ENCODE assay signal across 14 cellular contexts in genomic region chr2:176583530-176584101, GRCh38.
DNase-seq lines count a peak whose midpoint lies in the region; ATAC-seq, FAIRE-seq and TF ChIP-seq lines count a peak whose summit lies in the region.
"Had no signal": no experiment of that assay in that cellular context is flagged by ENCODE, and none has a peak within 500 bp of the region (broad histone marks: within the 10 kb centered on the region; RNA-seq: fewer than 3 reads in every experiment).

No MANE protein-coding gene starts in this region.

- peak; percentile 69 for DNase-seq in H4 (ENCODE audit: low spot score)
- peak; percentile 96 for DNase-seq in endothelial cell of umbilical vein (ENCODE audit: low read depth, low spot score)
- DNase-seq in renal cortical epithelial cell (ENCODE audit: low read depth) = peak; percentile 84
- DNase-seq in Caco-2 = no peak
- no peak for DNase-seq in T-helper 2 cell treated with Interferon-gamma antibody and Interleukin-4, amounts not matched to agents 5 μg/mL and 100 μg/mL, for 36 hours (ENCODE audit: low spot score)
- DNase-seq in GM10266 (ENCODE audit: extremely low spot score) = no peak
- DNase-seq: activated T-cell treated with anti-CD3 and anti-CD28 coated beads, Interleukin-2, amount 50 U/mL, for 24 hours; DND-41; head of caudate nucleus; NCI-H1048; small intestine had no signal

- H3K9me3 ChIP-seq in endothelial cell of umbilical vein (replicated peaks; ENCODE audit: control insufficient read depth, insufficient read depth, low read length) (no peaks in the 10 kb centered on the region), Caco-2 (no peaks in the 10 kb centered on the region)
- H3K9me3 ChIP-seq: HAP-1 had no signal

- H3K27me3 ChIP-seq in endothelial cell of umbilical vein (ENCODE audit: control insufficient read depth in 2 of 2, insufficient read depth in 2 of 2, low read length in 2 of 2) = no peaks in the 10 kb centered on the region
- H3K27me3 ChIP-seq in Caco-2 (replicated peaks; ENCODE audit: control insufficient read depth, insufficient read depth, low read length) = no peaks in the 10 kb centered on the region

- peak; percentile 27 for TF ChIP-seq POLR2A in endothelial cell of umbilical vein (IDR thresholded peaks at IDR 0.05; ENCODE audit: low read depth, low read length)

- no peak overlapping the region for H3K4me3 Mint-ChIP-seq in Caco-2 (ENCODE audit: unreplicated experiment)
- no peak overlapping the region for H3K4me3 Mint-ChIP-seq in T-helper 2 cell treated with Interferon-gamma antibody and Interleukin-4, amounts not matched to agents 5 μg/mL and 100 μg/mL, for 36 hours
- H3K4me3 Mint-ChIP-seq: activated T-cell treated with anti-CD3 and anti-CD28 coated beads, Interleukin-2, amount 50 U/mL, for 24 hours had no signal

- dilution Hi-C loops in endothelial cell of umbilical vein (cut with MboI; ENCODE audit: extremely low pct_ligation_motif_present, low sequenced_read_pairs) = no loop called here

- H4K20me1 ChIP-seq in endothelial cell of umbilical vein (replicated peaks; ENCODE audit: control insufficient read depth, extremely low read depth, insufficient read depth, low read length) = no peaks in the 10 kb centered on the region

- intact Hi-C loops in endothelial cell of umbilical vein (cut with micrococcal nuclease) (loop anchor here (1.0 to 2.0 kb wide), 5 partner anchors 17 to 443 kb away; no protein-coding TSS in a partner anchor), Caco-2 (cut with micrococcal nuclease; ENCODE audit: unreplicated experiment) (no loop called here)

- POLR2A ChIA-PET in endothelial cell of umbilical vein (lab: Charles Lee) (interaction anchor here (0.9 to 1.5 kb wide), 2 partner anchors 18 to 53 kb away, joined by 3 to 4 read pairs; no protein-coding TSS in a partner anchor), Caco-2 (lab: Charles Lee) (no interaction called here)

- H3K4me3 ChIP-seq in endothelial cell of umbilical vein (replicated peaks in 1 of 3; ENCODE audit: insufficient read depth in 1 of 3, low read depth in 1 of 3, low read length in 3 of 3) (peak overlapping the region in 2 of 3 experiments; percentile 13 to 35), Caco-2 (ENCODE audit: low read depth, low read length) (no peak overlapping the region)
- H3K4me3 ChIP-seq: HAP-1 had no signal

- no peaks in the 10 kb centered on the region for H3K9me1 ChIP-seq in endothelial cell of umbilical vein (replicated peaks; ENCODE audit: control insufficient read depth, extremely low read depth, insufficient read depth, low read length)

- BruUV-seq in endothelial cell of umbilical vein (replicated peaks; lab: Mats Ljungman, UMichigan) (TSS peak; percentile 24), Caco-2 (replicated peaks; lab: Mats Ljungman, UMichigan) (no TSS peak)

- peak overlapping the region; percentile 93 for H3K4me2 ChIP-seq in endothelial cell of umbilical vein (ENCODE audit: insufficient read depth, low read length)

- peak overlapping the region; percentile 81 for H3K9ac ChIP-seq in endothelial cell of umbilical vein (replicated peaks; ENCODE audit: extremely low read depth, insufficient read depth, low read length)

- TF ChIP-seq CTCF in endothelial cell of umbilical vein (IDR thresholded peaks at IDR 0.05; ENCODE audit: extremely low read depth in 1 of 2, insufficient read depth in 1 of 2, low read depth in 1 of 2, low read length in 2 of 2) (no peak), Caco-2 (IDR thresholded peaks at IDR 0.05; ENCODE audit: insufficient read depth in 1 of 2, low read depth in 1 of 2, low read length in 1 of 2, severe bottlenecking in 1 of 2, unreplicated experiment in 1 of 2) (no peak), GM10266 (IDR thresholded peaks at IDR 0.05; ENCODE audit: control insufficient read depth, insufficient read depth, low read depth, missing control alignments) (no peak)

- peak overlapping the region; percentile 91 for H3K27ac ChIP-seq in endothelial cell of umbilical vein (ENCODE audit: insufficient read depth, low read depth, low read length)

- CTCF ChIA-PET in endothelial cell of umbilical vein (lab: Charles Lee) = interaction anchor here (1.0 to 2.6 kb wide), 13 partner anchors 10 to 129 kb away, joined by 3 to 21 read pairs (median 7); no protein-coding TSS in a partner anchor
- CTCF ChIA-PET in Caco-2 (lab: Charles Lee) = no interaction called here

- FAIRE-seq in endothelial cell of umbilical vein (lab: Jason Lieb, UNC) = peak; percentile 95
- FAIRE-seq: small intestine had no signal

- H3K9me3 Mint-ChIP-seq in Caco-2 (ENCODE audit: unreplicated experiment) = no peaks in the 10 kb centered on the region
- H3K9me3 Mint-ChIP-seq in T-helper 2 cell treated with Interferon-gamma antibody and Interleukin-4, amounts not matched to agents 5 μg/mL and 100 μg/mL, for 36 hours = no peaks in the 10 kb centered on the region
- H3K9me3 Mint-ChIP-seq: activated T-cell treated with anti-CD3 and anti-CD28 coated beads, Interleukin-2, amount 50 U/mL, for 24 hours had no signal

- H3K36me3 Mint-ChIP-seq in Caco-2 (ENCODE audit: insufficient read depth, unreplicated experiment) = no peaks in the 10 kb centered on the region
- H3K36me3 Mint-ChIP-seq in T-helper 2 cell treated with Interferon-gamma antibody and Interleukin-4, amounts not matched to agents 5 μg/mL and 100 μg/mL, for 36 hours (ENCODE audit: low read depth) = no peaks in the 10 kb centered on the region

- H3K79me2 ChIP-seq in endothelial cell of umbilical vein (ENCODE audit: control insufficient read depth, insufficient read depth, low read length) = no peaks in the 10 kb centered on the region

- no peak for ATAC-seq in GM21786 (IDR thresholded peaks at IDR 0.05; ENCODE audit: unreplicated experiment)

- H3K27ac Mint-ChIP-seq in Caco-2 (ENCODE audit: unreplicated experiment) = no peak overlapping the region
- no peak overlapping the region for H3K27ac Mint-ChIP-seq in T-helper 2 cell treated with Interferon-gamma antibody and Interleukin-4, amounts not matched to agents 5 μg/mL and 100 μg/mL, for 36 hours
- H3K27ac Mint-ChIP-seq: activated T-cell treated with anti-CD3 and anti-CD28 coated beads, Interleukin-2, amount 50 U/mL, for 24 hours had no signal

- no peak overlapping the region for H2AFZ ChIP-seq in endothelial cell of umbilical vein (ENCODE audit: low read depth, low read length)

- H3K4me1 ChIP-seq in endothelial cell of umbilical vein (ENCODE audit: control insufficient read depth, extremely low read depth, insufficient read depth, low read length) (peaks cover 30% of the 10 kb centered on the region), Caco-2 (no peaks in the 10 kb centered on the region)
- H3K4me1 ChIP-seq: HAP-1 had no signal

- no peaks in the 10 kb centered on the region for H3K36me3 ChIP-seq in endothelial cell of umbilical vein (ENCODE audit: control insufficient read depth in 2 of 2, extremely low read depth in 1 of 2, insufficient read depth in 2 of 2, low read length in 2 of 2)
- H3K36me3 ChIP-seq in Caco-2 (ENCODE audit: control insufficient read depth, insufficient read depth, low read length) = no peaks in the 10 kb centered on the region
- H3K36me3 ChIP-seq: HAP-1 had no signal

- H3K4me1 Mint-ChIP-seq in Caco-2 (ENCODE audit: low read depth, unreplicated experiment) = no peaks in the 10 kb centered on the region
- no peaks in the 10 kb centered on the region for H3K4me1 Mint-ChIP-seq in T-helper 2 cell treated with Interferon-gamma antibody and Interleukin-4, amounts not matched to agents 5 μg/mL and 100 μg/mL, for 36 hours (ENCODE audit: low read depth)

- peaks cover 8% of the 10 kb centered on the region for H3K27me3 Mint-ChIP-seq in Caco-2 (ENCODE audit: insufficient read depth, unreplicated experiment)
- peaks cover 21% of the 10 kb centered on the region for H3K27me3 Mint-ChIP-seq in T-helper 2 cell treated with Interferon-gamma antibody and Interleukin-4, amounts not matched to agents 5 μg/mL and 100 μg/mL, for 36 hours (ENCODE audit: low read depth)

TF ChIP-seq in PFSK-1, 5 proteins besides CTCF, POLR2A, EP300 and RAD21 (continues in another document):
- no peak for TF ChIP-seq FOXP2 (optimal IDR thresholded peaks at IDR 0.05; ENCODE audit: borderline replicate concordance, extremely low read depth, extremely low read length, insufficient read depth)
- TF ChIP-seq POLR2AphosphoS5 (IDR thresholded peaks at IDR 0.05; ENCODE audit: low read depth, low read length) = no peak
- no peak for TF ChIP-seq TAF1 (IDR thresholded peaks at IDR 0.05; ENCODE audit: borderline replicate concordance, insufficient read depth, low read length)

TF ChIP-seq in endothelial cell of umbilical vein, 7 proteins besides CTCF, POLR2A, EP300 and RAD21:
- TF ChIP-seq GATA2 (IDR thresholded peaks at IDR 0.05; ENCODE audit: insufficient read depth, insufficient read length, low read depth, low read length) = peak; percentile 98
- TF ChIP-seq FOS (IDR thresholded peaks at IDR 0.05; ENCODE audit: borderline replicate concordance, insufficient read depth, low read length) = peak; percentile 57
- TF ChIP-seq MYC (IDR thresholded peaks at IDR 0.05; ENCODE audit: low read depth, low read length) = no peak
- TF ChIP-seq POLR2AphosphoS5 (IDR thresholded peaks at IDR 0.05; ENCODE audit: insufficient read depth, low read depth, low read length) = peak; percentile 80
- TF ChIP-seq MAX (IDR thresholded peaks at IDR 0.05; ENCODE audit: insufficient read depth, insufficient read length) = no peak
- TF ChIP-seq JUN (IDR thresholded peaks at IDR 0.05; ENCODE audit: borderline replicate concordance, insufficient read depth, insufficient read length, low read depth) = peak; percentile 7
- TF ChIP-seq EZH2 (IDR thresholded peaks at IDR 0.05; ENCODE audit: borderline replicate concordance, low read depth, low read length, severe bottlenecking) = no peak

Comparison
In these comparisons a context has a peak if more than half of its experiments do, and no peak if none do; other contexts are left out.
1. DNase-seq: peak in H4 (single experiment), endothelial cell of umbilical vein (single experiment) and renal cortical epithelial cell (single experiment); none in Caco-2 (0 of 2), T-helper 2 cell treated with Interferon-gamma antibody and Interleukin-4, amounts not matched to agents 5 μg/mL and 100 μg/mL, for 36 hours (single experiment) and GM10266 (single experiment).